Comparison of ENCODE assay signal across 8 cellular contexts in genomic region chr12:10211101-10211974, GRCh38. TPM values are rescaled to one million over a fixed set of nuclear protein-coding genes. Genes with fewer than 3 reads are reported as not detected.
A peak's percentile ranks its signal among the peaks of the same experiment; 100 is the strongest.
DNase-seq lines count a peak whose midpoint lies in the region; ATAC-seq and TF ChIP-seq lines count a peak whose summit lies in the region.

No MANE protein-coding gene starts in this region.

- no peaks in the 10 kb centered on the region for H3K36me3 Mint-ChIP-seq in activated CD4-positive, alpha-beta T cell treated with anti-CD3 and anti-CD28 coated beads for 36 hours (ENCODE audit: low read depth)
- no peaks in the 10 kb centered on the region for H3K36me3 Mint-ChIP-seq in activated naive CD8-positive, alpha-beta T cell treated with anti-CD3 and anti-CD28 coated beads, Interleukin-2, amount 10 ng/mL, durations not matched to agents 7 days and 5 days

- CTCF ChIA-PET in activated CD4-positive, alpha-beta T cell treated with anti-CD3 and anti-CD28 coated beads for 36 hours (lab: Charles Lee), result interaction anchor here (0.7 to 1.1 kb wide), 2 partner anchors 58 to 535 kb away, joined by 4 to 5 read pairs; no protein-coding TSS in a partner anchor

- 94 to 95% methylated on average over 25 of the region's 25 CpGs for whole genome bisulfite sequencing in lung, 2 donors
- 93% methylated on average over 25 of the region's 25 CpGs for WGBS in suprapubic skin

- H3K4me3 ChIP-seq in lung, result no peak overlapping the region
- H3K4me3 ChIP-seq in suprapubic skin, result peak overlapping the region; percentile 75

- POLR2A ChIA-PET in activated CD4-positive, alpha-beta T cell treated with anti-CD3 and anti-CD28 coated beads for 36 hours (lab: Charles Lee), result no interaction called here
- POLR2A ChIA-PET in activated naive CD8-positive, alpha-beta T cell treated with anti-CD3 and anti-CD28 coated beads, Interleukin-2, amount 10 ng/mL, durations not matched to agents 7 days and 5 days (lab: Charles Lee), result no interaction called here

- no peaks in the 10 kb centered on the region for H3K9me3 Mint-ChIP-seq in activated CD4-positive, alpha-beta T cell treated with anti-CD3 and anti-CD28 coated beads for 36 hours (ENCODE audit: low read depth)
- no peaks in the 10 kb centered on the region for H3K9me3 Mint-ChIP-seq in activated naive CD8-positive, alpha-beta T cell treated with anti-CD3 and anti-CD28 coated beads, Interleukin-2, amount 10 ng/mL, durations not matched to agents 7 days and 5 days

- H3K27ac ChIP-seq in lung (ENCODE audit: low read depth in 1 of 2, low read length in 1 of 2), result peak overlapping the region; percentile 39 to 100
- peak overlapping the region; percentile 99 for H3K27ac ChIP-seq in suprapubic skin

- H3K27me3 ChIP-seq in lung (ENCODE audit: control insufficient read depth, insufficient read depth) (no peaks in the 10 kb centered on the region), suprapubic skin (no peaks in the 10 kb centered on the region)

- no peaks in the 10 kb centered on the region for H3K36me3 ChIP-seq in lung (ENCODE audit: control insufficient read depth in 2 of 2, insufficient read depth in 2 of 2, low read length in 2 of 2)
- H3K36me3 ChIP-seq in suprapubic skin, result no peaks in the 10 kb centered on the region

- peaks cover 0 to 8% of the 10 kb centered on the region in 2 donors for H3K4me1 ChIP-seq in lung (ENCODE audit: control insufficient read depth in 2 of 2, insufficient read depth in 2 of 2, low read length in 2 of 2)
- peaks cover 23% of the 10 kb centered on the region for H3K4me1 ChIP-seq in suprapubic skin

- no peak for ATAC-seq in activated CD4-positive, alpha-beta T cell treated with anti-CD3 and anti-CD28 coated beads for 36 hours
- ATAC-seq in activated naive CD8-positive, alpha-beta T cell treated with anti-CD3 and anti-CD28 coated beads, Interleukin-2, amount 10 ng/mL, durations not matched to agents 7 days and 5 days (ENCODE audit: low read depth), result no peak
- ATAC-seq in lung (ENCODE audit: insufficient read depth, low FRiP score), result no peak
- no peak for ATAC-seq in HG03442 (IDR thresholded peaks at IDR 0.05; ENCODE audit: unreplicated experiment)

- H3K9me3 ChIP-seq in lung (ENCODE audit: control insufficient read depth in 2 of 2, insufficient read depth in 1 of 2, low read length in 1 of 2), result no peaks in the 10 kb centered on the region
- no peaks in the 10 kb centered on the region for H3K9me3 ChIP-seq in suprapubic skin

- TF ChIP-seq CTCF in lung (IDR thresholded peaks at IDR 0.05; ENCODE audit: control extremely low read depth, extremely low read depth) (no peak), suprapubic skin (IDR thresholded peaks at IDR 0.05) (no peak)

- H3K27me3 Mint-ChIP-seq in activated CD4-positive, alpha-beta T cell treated with anti-CD3 and anti-CD28 coated beads for 36 hours, result no peaks in the 10 kb centered on the region
- H3K27me3 Mint-ChIP-seq in activated naive CD8-positive, alpha-beta T cell treated with anti-CD3 and anti-CD28 coated beads, Interleukin-2, amount 10 ng/mL, durations not matched to agents 7 days and 5 days, result peaks cover 5% of the 10 kb centered on the region

- H3K27ac Mint-ChIP-seq in activated CD4-positive, alpha-beta T cell treated with anti-CD3 and anti-CD28 coated beads for 36 hours, result no peak overlapping the region
- peak overlapping the region; percentile 97 for H3K27ac Mint-ChIP-seq in activated naive CD8-positive, alpha-beta T cell treated with anti-CD3 and anti-CD28 coated beads, Interleukin-2, amount 10 ng/mL, durations not matched to agents 7 days and 5 days

- H3K4me1 Mint-ChIP-seq in activated CD4-positive, alpha-beta T cell treated with anti-CD3 and anti-CD28 coated beads for 36 hours, result peaks cover 29% of the 10 kb centered on the region
- peaks cover 25% of the 10 kb centered on the region for H3K4me1 Mint-ChIP-seq in activated naive CD8-positive, alpha-beta T cell treated with anti-CD3 and anti-CD28 coated beads, Interleukin-2, amount 10 ng/mL, durations not matched to agents 7 days and 5 days

- TF ChIP-seq EP300 in suprapubic skin (IDR thresholded peaks at IDR 0.05), result no peak

- peak overlapping the region; percentile 82 for H3K4me3 Mint-ChIP-seq in activated CD4-positive, alpha-beta T cell treated with anti-CD3 and anti-CD28 coated beads for 36 hours
- peak overlapping the region; percentile 16 for H3K4me3 Mint-ChIP-seq in activated naive CD8-positive, alpha-beta T cell treated with anti-CD3 and anti-CD28 coated beads, Interleukin-2, amount 10 ng/mL, durations not matched to agents 7 days and 5 days

- no peak for DNase-seq in activated CD4-positive, alpha-beta T cell treated with anti-CD3 and anti-CD28 coated beads for 36 hours
- no peak for DNase-seq in activated CD4-positive, alpha-beta T cell treated with anti-CD3 and anti-CD28 coated beads, Interleukin-2, amount 50 U/mL, for 48 hours
- DNase-seq in activated naive CD8-positive, alpha-beta T cell treated with anti-CD3 and anti-CD28 coated beads, Interleukin-2, amount 10 ng/mL, durations not matched to agents 7 days and 5 days, result no peak
- no peak for DNase-seq in lung (ENCODE audit: low spot score)
- DNase-seq in suprapubic skin (ENCODE audit: low spot score in 2 of 2), result peak in 1 of 2 donors; percentile 66
- DNase-seq in MV-4-11 (lab: John Stamatoyannopoulos, UW), result no peak
- DNase-seq in AG08396 (ENCODE audit: low spot score), result no peak

- intact Hi-C loops in activated CD4-positive, alpha-beta T cell treated with anti-CD3 and anti-CD28 coated beads for 36 hours (cut with DNase I, micrococcal nuclease), result loop anchor here (5.0 to 10.0 kb wide), 7 partner anchors 59 to 1441 kb away; partner anchors contain the start of genes CLEC2B (in 1 of the 2), CLEC2D (in 1 of the 2) and SMIM10L1 (in 1 of the 2)

- no peak for TF ChIP-seq POLR2A in suprapubic skin (IDR thresholded peaks at IDR 0.05)

RNA-seq across cellular contexts. Expression of gene GABARAPL1, which starts 1.3 kb away (rescaled TPM):
- total RNA-seq in activated CD4-positive, alpha-beta T cell treated with anti-CD3 and anti-CD28 coated beads for 36 hours, result 1 to 10 TPM; 2.3 to 2.9 TPM
- total RNA-seq in activated naive CD8-positive, alpha-beta T cell treated with anti-CD3 and anti-CD28 coated beads, Interleukin-2, amount 10 ng/mL, durations not matched to agents 7 days and 5 days, result 10 to 100 TPM; 50.9 to 56.2 TPM
- 10 to 100 TPM; 62.9 to 88.5 TPM for total RNA-seq in lung
- 10 to 100 TPM; 44.0 to 87.1 TPM for polyA plus RNA-seq in lung
- 10 to 100 TPM; 48.7 to 94.6 (median 81.1) TPM for total RNA-seq in suprapubic skin

RNA-seq across cellular contexts. Expression of gene TMEM52B, which starts 32.5 kb away (rescaled TPM):
- not detected for total RNA-seq in activated CD4-positive, alpha-beta T cell treated with anti-CD3 and anti-CD28 coated beads for 36 hours
- total RNA-seq in activated naive CD8-positive, alpha-beta T cell treated with anti-CD3 and anti-CD28 coated beads, Interleukin-2, amount 10 ng/mL, durations not matched to agents 7 days and 5 days, result not detected
- total RNA-seq in lung (1 to 10 TPM; 1.3 to 2.3 TPM), suprapubic skin (under 1 TPM in 1 of 4 donors, not detected in 3; 0.16 TPM)
- polyA plus RNA-seq in lung, result 1 to 10 TPM in 1 of 2 donors, under 1 TPM in 1; 0.83 to 2.2 TPM

RNA-seq across cellular contexts. Expression of gene OLR1, which starts 39.4 kb away (rescaled TPM):
- not detected for total RNA-seq in activated CD4-positive, alpha-beta T cell treated with anti-CD3 and anti-CD28 coated beads for 36 hours
- total RNA-seq in activated naive CD8-positive, alpha-beta T cell treated with anti-CD3 and anti-CD28 coated beads, Interleukin-2, amount 10 ng/mL, durations not matched to agents 7 days and 5 days, result not detected
- total RNA-seq in lung (10 to 100 TPM; 11.3 to 52.1 TPM), suprapubic skin (not detected)
- polyA plus RNA-seq in lung, result 10 to 100 TPM; 18.6 to 24.6 TPM

Comparison
In these comparisons a context has a peak if more than half of its experiments do, and no peak if none do; other contexts are left out.
1. RNA of gene GABARAPL1, which starts 1.3 kb away (total RNA-seq): 62.9 to 88.5 TPM in lung, 48.7 to 94.6 TPM in suprapubic skin and 50.9 to 56.2 TPM in activated naive CD8-positive, alpha-beta T cell treated with anti-CD3 and anti-CD28 coated beads, Interleukin-2, amount 10 ng/mL, durations not matched to agents 7 days and 5 days; 2.3 to 2.9 TPM in activated CD4-positive, alpha-beta T cell treated with anti-CD3 and anti-CD28 coated beads for 36 hours; every median in the first group is over 10 times any median in the second.
2. RNA of gene OLR1, which starts 39.4 kb away (total RNA-seq): 11.3 to 52.1 TPM in lung; not detected in activated naive CD8-positive, alpha-beta T cell treated with anti-CD3 and anti-CD28 coated beads, Interleukin-2, amount 10 ng/mL, durations not matched to agents 7 days and 5 days, not detected in activated CD4-positive, alpha-beta T cell treated with anti-CD3 and anti-CD28 coated beads for 36 hours and not detected in suprapubic skin; every median in the first group is over 10 times any median in the second.